In genomic region chr11:36109850-36110606, GRCh38 we compare ENCODE assay signal across 18 cellular contexts.
DNase-seq lines count a peak whose midpoint lies in the region; ATAC-seq, FAIRE-seq and TF ChIP-seq lines count a peak whose summit lies in the region.
"Had no signal": no experiment of that assay in that cellular context is flagged by ENCODE, and none has a peak within 500 bp of the region (broad histone marks: within the 10 kb centered on the region; RNA-seq: fewer than 3 reads in every experiment).

No MANE protein-coding gene starts in this region.

- H3K4me1 ChIP-seq in MM.1S (ENCODE audit: low read length) (peaks cover 19% of the 10 kb centered on the region), K562 (replicated peaks in 1 of 2; ENCODE audit: control insufficient read depth in 2 of 2, insufficient read depth in 2 of 2, low read length in 2 of 2) (peaks cover 31 to 44% of the 10 kb centered on the region in 2 experiments)
- H3K4me1 ChIP-seq: parathyroid adenoma had no signal

- H3K4me3 ChIP-seq in MM.1S (ENCODE audit: low read length) (peak overlapping the region; percentile 29), K562 (no peak overlapping the region)

- ATAC-seq in GM18868 (IDR thresholded peaks at IDR 0.05; ENCODE audit: unreplicated experiment): peak; percentile 75
- ATAC-seq in K562: peak; percentile 23
- ATAC-seq in esophagus mucosa: no peak
- ATAC-seq: activated CD4-positive, CD25-positive, alpha-beta regulatory T cell treated with anti-CD3 and anti-CD28 coated beads, Interleukin-2, amount 50 U/mL, for 24 hours had no signal

- H3K4me2 ChIP-seq in MM.1S (ENCODE audit: low read depth, low read length): peak overlapping the region; percentile 66
- no peak overlapping the region; the same call in 1 of the 2 replicates for H3K4me2 ChIP-seq in K562 (ENCODE audit: insufficient read depth, low read length)

- H3K27me3 Mint-ChIP-seq in mesothelial cell of epicardium (ENCODE audit: low read depth): no peaks in the 10 kb centered on the region

- H3K27ac ChIP-seq in MM.1S (ENCODE audit: low read length): peak overlapping the region; percentile 76
- peak overlapping the region; percentile 48 for H3K27ac ChIP-seq in K562 (ENCODE audit: extremely low read depth, low read depth, low read length)
- H3K27ac ChIP-seq: parathyroid adenoma had no signal

- BruUV-seq in K562 (replicated peaks; lab: Mats Ljungman, UMichigan): no TSS peak

- TF ChIP-seq POLR2A in K562 (conservative IDR thresholded peaks at IDR 0.05): no peak

- 25% methylated on average over 6 of the region's 6 CpGs for WGBS in K562 (ENCODE audit: insufficient coverage, low coverage, missing lambda C conversion rate)

- no peak for TF ChIP-seq EP300 in K562 (IDR thresholded peaks at IDR 0.05; ENCODE audit: low read length)

- no peaks in the 10 kb centered on the region for H3K36me3 ChIP-seq in MM.1S (replicated peaks; ENCODE audit: insufficient read depth, low read length)
- H3K36me3 ChIP-seq in K562 (ENCODE audit: control insufficient read depth, insufficient read depth, low read length): peaks cover 6% of the 10 kb centered on the region; the same call in 1 of the 3 replicates

- peaks cover 36% of the 10 kb centered on the region for H3K4me1 Mint-ChIP-seq in mesothelial cell of epicardium
- H3K4me1 Mint-ChIP-seq: activated naive CD8-positive, alpha-beta T cell treated with anti-CD3 and anti-CD28 coated beads, Interleukin-2, amount 10 ng/mL, durations not matched to agents 7 days and 5 days had no signal

- no peak overlapping the region for H3K4me3 Mint-ChIP-seq in mesothelial cell of epicardium
- H3K4me3 Mint-ChIP-seq: activated naive CD8-positive, alpha-beta T cell treated with anti-CD3 and anti-CD28 coated beads, Interleukin-2, amount 10 ng/mL, durations not matched to agents 7 days and 5 days had no signal

- peak overlapping the region; percentile 68 for H3K27ac Mint-ChIP-seq in mesothelial cell of epicardium
- H3K27ac Mint-ChIP-seq: activated naive CD8-positive, alpha-beta T cell treated with anti-CD3 and anti-CD28 coated beads, Interleukin-2, amount 10 ng/mL, durations not matched to agents 7 days and 5 days had no signal

- no peaks in the 10 kb centered on the region for H3K9me2 ChIP-seq in MM.1S (replicated peaks; ENCODE audit: insufficient read depth, low read length)

- H4K20me1 ChIP-seq in MM.1S (ENCODE audit: insufficient read depth, low read length) (no peaks in the 10 kb centered on the region), K562 (replicated peaks; ENCODE audit: control insufficient read depth, insufficient read depth, low read length) (no peaks in the 10 kb centered on the region)

- H3F3A ChIP-seq in MM.1S (ENCODE audit: insufficient read depth, low read length): peaks cover 15% of the 10 kb centered on the region; the same call in 1 of the 2 replicates

- H3K79me2 ChIP-seq in MM.1S (ENCODE audit: low read length) (no peaks in the 10 kb centered on the region), K562 (ENCODE audit: control insufficient read depth, insufficient read depth, low read length) (peaks cover 22% of the 10 kb centered on the region)
- H3K79me2 ChIP-seq: parathyroid adenoma had no signal

- H3K9me1 ChIP-seq in K562 (ENCODE audit: control insufficient read depth, insufficient read depth, low read length): no peaks in the 10 kb centered on the region

- H3K9me3 ChIP-seq in MM.1S (replicated peaks; ENCODE audit: insufficient read depth, low read length) (no peaks in the 10 kb centered on the region), K562 (replicated peaks; ENCODE audit: control insufficient read depth, insufficient read depth, low read depth, low read length) (peaks cover 24% of the 10 kb centered on the region)

- FAIRE-seq in K562 (lab: Jason Lieb, UNC): no peak
- FAIRE-seq: D721Med, endometrium, frontal cortex, keratinocyte, small intestine had no signal

- in situ Hi-C loops in K562 (cut with MboI): no loop called here

- no peak for TF ChIP-seq RAD21 in K562 (CRISPR knock-in tag; conservative IDR thresholded peaks at IDR 0.05 in 1 of 2, IDR thresholded peaks at IDR 0.05 in 1 of 2)

- peaks cover 16% of the 10 kb centered on the region for H3K9me3 Mint-ChIP-seq in mesothelial cell of epicardium

- peak; percentile 79 for DNase-seq in MM.1S
- no peak for DNase-seq in K562 (ENCODE audit: extremely low read depth in 1 of 4, low spot score in 3 of 4)
- DNase-seq in mesothelial cell of epicardium (ENCODE audit: low spot score in 2 of 2, unreplicated experiment in 2 of 2): no peak
- DNase-seq in NOMO-1 (lab: John Stamatoyannopoulos, UW; ENCODE audit: unreplicated experiment in 2 of 2): no peak
- no peak for DNase-seq in HT-29 (ENCODE audit: low spot score)
- DNase-seq in SIG-M5 treated with dmso at 0.1 percent for 504 hours (lab: John Stamatoyannopoulos, UW; ENCODE audit: unreplicated experiment): no peak
- DNase-seq: activated naive CD8-positive, alpha-beta T cell treated with anti-CD3 and anti-CD28 coated beads, Interleukin-2, amount 10 ng/mL, durations not matched to agents 7 days and 5 days; AML-193; central memory CD4-positive, alpha-beta T cell; small intestine had no signal

- TF ChIP-seq CTCF in MM.1S (IDR thresholded peaks at IDR 0.05; ENCODE audit: low read length): no peak
- no peak for TF ChIP-seq CTCF in K562 (IDR thresholded peaks at IDR 0.05 in 2 of 3, conservative IDR thresholded peaks at IDR 0.05 in 1 of 3; ENCODE audit: insufficient read depth in 2 of 3, low read depth in 1 of 3, low read length in 3 of 3)
- no peak for TF ChIP-seq CTCF in mesothelial cell of epicardium (IDR thresholded peaks at IDR 0.05; ENCODE audit: unreplicated experiment)

- CTCF ChIA-PET in K562 (lab: Yijun Ruan, JAX; ENCODE audit: low intra/inter-chr PET ratio): no interaction called here

- H3K27me3 ChIP-seq in MM.1S (replicated peaks; ENCODE audit: insufficient read depth, low read length) (no peaks in the 10 kb centered on the region), K562 (ENCODE audit: control insufficient read depth in 2 of 2, insufficient read depth in 2 of 2, low read length in 2 of 2) (no peaks in the 10 kb centered on the region)

- H3K36me3 Mint-ChIP-seq in mesothelial cell of epicardium: peaks cover 29% of the 10 kb centered on the region
- H3K36me3 Mint-ChIP-seq: activated naive CD8-positive, alpha-beta T cell treated with anti-CD3 and anti-CD28 coated beads, Interleukin-2, amount 10 ng/mL, durations not matched to agents 7 days and 5 days had no signal

- POLR2A ChIA-PET in K562 (lab: Yijun Ruan, JAX): interaction anchor here (0.8 to 1.4 kb wide), 3 partner anchors 9 to 48 kb away, joined by 3 to 4 read pairs (median 4); no protein-coding TSS in a partner anchor

- peak overlapping the region; percentile 29; the same call in 1 of the 2 replicates for H3K9ac ChIP-seq in MM.1S (ENCODE audit: low read length)
- H3K9ac ChIP-seq in K562 (ENCODE audit: insufficient read depth in 1 of 2, low read depth in 2 of 2, low read length in 2 of 2): peak overlapping the region; percentile 16 to 66; a peak in 2 of 4 replicates
- H3K9ac ChIP-seq: parathyroid adenoma had no signal

- intact Hi-C loops in K562 (cut with micrococcal nuclease): no loop called here

- H2AFZ ChIP-seq in MM.1S (ENCODE audit: low read length) (peak overlapping the region; percentile 40), K562 (ENCODE audit: low read depth, low read length) (peak overlapping the region; percentile 53; the same call in 1 of the 2 replicates)
- H2AFZ ChIP-seq: parathyroid adenoma had no signal

TF ChIP-seq in K562, 482 proteins besides CTCF, POLR2A, EP300 and RAD21 (continues in another document):
- TF ChIP-seq SETDB1 (IDR thresholded peaks at IDR 0.05; ENCODE audit: low read length): no peak
- no peak for TF ChIP-seq NR2C2 (CRISPR knock-in tag; IDR thresholded peaks at IDR 0.05)
- no peak for TF ChIP-seq NR2C2 (tag; IDR thresholded peaks at IDR 0.05)
- peak; percentile 4; the same call in 1 of the 2 replicates for TF ChIP-seq L3MBTL2 (IDR thresholded peaks at IDR 0.05)
- 0 out of 2 replicates have a peak, but pooled peaks have one; percentile 1 for TF ChIP-seq BACH1 (tag; IDR thresholded peaks at IDR 0.05)
- TF ChIP-seq ZNF639 (CRISPR knock-in tag; conservative IDR thresholded peaks at IDR 0.05 in 1 of 2, IDR thresholded peaks at IDR 0.05 in 1 of 2): no peak
- no peak for TF ChIP-seq POLR2AphosphoS5 (IDR thresholded peaks at IDR 0.05; ENCODE audit: control insufficient read depth, insufficient read depth, low read depth, low read length)
- TF ChIP-seq C11orf30 (IDR thresholded peaks at IDR 0.05; ENCODE audit: low read depth): peak; percentile 54; the same call in 1 of the 2 replicates
- no peak for TF ChIP-seq KLF13 (tag; IDR thresholded peaks at IDR 0.05; ENCODE audit: borderline replicate concordance, low read depth)
- peak; percentile 46 for TF ChIP-seq ZNF316 (IDR thresholded peaks at IDR 0.05)
- no peak for TF ChIP-seq ZBTB49 (CRISPR knock-in tag; IDR thresholded peaks at IDR 0.05; ENCODE audit: borderline replicate concordance)
- TF ChIP-seq SRSF7 (optimal IDR thresholded peaks at IDR 0.05; ENCODE audit: low read depth, low read length): no peak
